22 cellular contexts compared by ENCODE assay signal in genomic region chr5:6700074-6700685, GRCh38.
"Had no signal": no experiment of that assay in that cellular context is flagged by ENCODE, and none has a peak within 500 bp of the region (broad histone marks: within the 10 kb centered on the region; RNA-seq: fewer than 3 reads in every experiment).

No MANE protein-coding gene starts in this region.

- H3K4me3 ChIP-seq: left ventricle myocardium inferior, ovary, skin epidermis, thoracic aorta had no signal

- H3K9me3 ChIP-seq: left ventricle myocardium inferior, ovary, thoracic aorta had no signal

- H3K27ac ChIP-seq: brain microvascular endothelial cell, left ventricle myocardium inferior, ovary, skin epidermis, thoracic aorta, WERI-Rb-1 had no signal

- H3K36me3 ChIP-seq: brain microvascular endothelial cell, left ventricle myocardium inferior, ovary, thoracic aorta, WERI-Rb-1 had no signal

- H3K27me3 ChIP-seq: brain microvascular endothelial cell, ovary had no signal

- ATAC-seq: activated CD8-positive, alpha-beta T cell treated with anti-CD3 and anti-CD28 coated beads for 36 hours; activated naive CD8-positive, alpha-beta T cell treated with anti-CD3 and anti-CD28 coated beads, Interleukin-2, amount 50 U/mL, for 24 hours; sciatic nerve; stimulated activated naive CD8-positive, alpha-beta T cell treated with anti-CD3 and anti-CD28 coated beads, Interleukin-15, Interleukin-2, amounts not matched to agents 100 U/mL and 50 U/mL, for 24 hours had no signal

- DNase-seq: activated CD4-positive, alpha-beta T cell treated with anti-CD3 and anti-CD28 coated beads, Interleukin-2, amount 50 U/mL, for 1 hour; activated CD4-positive, CD25-positive, alpha-beta regulatory T cell treated with anti-CD3 and anti-CD28 coated beads, Interleukin-2, amount 50 U/mL, for 72 hours; activated CD8-positive, alpha-beta T cell treated with anti-CD3 and anti-CD28 coated beads for 36 hours; activated naive CD8-positive, alpha-beta T cell treated with anti-CD3 and anti-CD28 coated beads, Interleukin-2, amount 50 U/mL, for 24 hours; activated T-cell treated with anti-CD3 and anti-CD28 coated beads, Interleukin-2, amount 50 U/mL, for 48 hours; amygdala; brain microvascular endothelial cell; cortex of kidney; islet precursor cell; left ventricle myocardium inferior; mammary epithelial cell; ovary; retina; stimulated activated CD4-positive, alpha-beta T cell treated with anti-CD3 and anti-CD28 coated beads, Interleukin-12 subunit alpha, Interleukin-12 subunit beta, amount 100 ng/mL, for 4 hours; stimulated activated CD4-positive, alpha-beta T cell treated with anti-CD3 and anti-CD28 coated beads, Interleukin-4, amount 100 ng/mL, for 1 hour; stimulated activated naive CD8-positive, alpha-beta T cell treated with anti-CD3 and anti-CD28 coated beads, Interleukin-15, Interleukin-2, amounts not matched to agents 100 U/mL and 50 U/mL, for 24 hours; T-helper 9 cell; trophoblast cell; WERI-Rb-1 had no signal
